ENCODE assay signal across 8 cellular contexts in genomic region chr12:990308-990648, GRCh38. TPM values are rescaled to one million over a fixed set of nuclear protein-coding genes. Genes with fewer than 3 reads are reported as not detected.
DNase-seq lines count a peak whose midpoint lies in the region; ATAC-seq and TF ChIP-seq lines count a peak whose summit lies in the region.

No MANE protein-coding gene starts in this region.

- H4K8ac ChIP-seq in mesenchymal stem cell (ENCODE audit: low read length), result peak overlapping the region; percentile 99

- ATAC-seq in GM21447 (IDR thresholded peaks at IDR 0.05; ENCODE audit: unreplicated experiment), result peak; percentile 8
- ATAC-seq in HG02623 (IDR thresholded peaks at IDR 0.05; ENCODE audit: unreplicated experiment), result no peak

- H3K18ac ChIP-seq in mesenchymal stem cell (ENCODE audit: low read depth in 1 of 2, low read length in 2 of 2), result peak overlapping the region; percentile 100

- H2AFZ ChIP-seq in mesenchymal stem cell (ENCODE audit: low read depth, low read length), result peak overlapping the region; percentile 72

- H4K91ac ChIP-seq in mesenchymal stem cell (ENCODE audit: low read length), result peak overlapping the region; percentile 99

- DNase-seq in NB4 (ENCODE audit: low read depth) (peak; percentile 71), dermis blood vessel endothelial cell (peak; percentile 71), mesenchymal stem cell (peak; percentile 82)
- DNase-seq in activated CD4-positive, CD25-positive, alpha-beta regulatory T cell (lab: John Stamatoyannopoulos, UW), result peak in 3 of 4 experiments; percentile 13 to 36 (median 23)
- DNase-seq in stimulated activated CD8-positive, alpha-beta memory T cell treated with anti-CD3 and anti-CD28 coated beads, Interleukin-2, amount 100 ng/mL, for 48 hours (ENCODE audit: low read depth in 2 of 2), result peak; percentile 25 to 39

- no peak overlapping the region for H2AK5ac ChIP-seq in mesenchymal stem cell (ENCODE audit: low read length, severe bottlenecking)

- H3K27ac ChIP-seq in BLaER1, result peak overlapping the region; percentile 99
- peak overlapping the region; percentile 95 for H3K27ac ChIP-seq in mesenchymal stem cell (ENCODE audit: low read length, poor library complexity, severe bottlenecking)

- peak overlapping the region in 1 of 2 experiments; percentile 98 for H3K23ac ChIP-seq in mesenchymal stem cell (ENCODE audit: low read length in 2 of 2)

- peak overlapping the region in 1 of 2 experiments; percentile 96 for H3K14ac ChIP-seq in mesenchymal stem cell (ENCODE audit: low read length in 2 of 2)

- peak overlapping the region; percentile 92 for H2BK15ac ChIP-seq in mesenchymal stem cell (ENCODE audit: low read depth, poor library complexity, severe bottlenecking)

- no peak for TF ChIP-seq CTCF in NB4 (IDR thresholded peaks at IDR 0.05; ENCODE audit: low read depth, low read length)

- H3K4me1 ChIP-seq in BLaER1 (peaks cover 32% of the 10 kb centered on the region), mesenchymal stem cell (ENCODE audit: control insufficient read depth, insufficient read depth, low read depth, low read length) (peaks cover 3% of the 10 kb centered on the region)

- no peaks in the 10 kb centered on the region for H3K27me3 ChIP-seq in BLaER1
- H3K27me3 ChIP-seq in mesenchymal stem cell (ENCODE audit: control insufficient read depth in 1 of 2, insufficient read depth in 1 of 2, low read length in 2 of 2), result no peaks in the 10 kb centered on the region

- H3K9ac ChIP-seq in BLaER1 (peak overlapping the region; percentile 96), mesenchymal stem cell (ENCODE audit: low read length) (peak overlapping the region; percentile 99)

- H2BK12ac ChIP-seq in mesenchymal stem cell (ENCODE audit: low read length in 2 of 2), result peak overlapping the region; percentile 29 to 69

- 0% methylated on average over 27 of the region's 27 CpGs for WGBS in mesenchymal stem cell

- H3K9me3 ChIP-seq in BLaER1 (no peaks in the 10 kb centered on the region), mesenchymal stem cell (ENCODE audit: control insufficient read depth, low read length) (no peaks in the 10 kb centered on the region)

- H2BK5ac ChIP-seq in mesenchymal stem cell (ENCODE audit: low read depth, low read length, poor library complexity, severe bottlenecking), result peak overlapping the region; percentile 87

- no peak for TF ChIP-seq POLR2A in NB4 (IDR thresholded peaks at IDR 0.05; ENCODE audit: extremely low read depth, insufficient read length)

- peak overlapping the region; percentile 85 to 97 for H3K4ac ChIP-seq in mesenchymal stem cell (ENCODE audit: low read depth in 1 of 2, low read length in 2 of 2)

- H3K36me3 ChIP-seq in BLaER1 (no peaks in the 10 kb centered on the region; the same call in 1 of the 2 replicates), mesenchymal stem cell (ENCODE audit: control insufficient read depth in 1 of 2, insufficient read depth in 2 of 2, low read depth in 1 of 2, low read length in 2 of 2) (peaks cover 0 to 2% of the 10 kb centered on the region in 2 experiments)

- peaks cover 25% of the 10 kb centered on the region; the same call in 1 of the 2 replicates for H4K20me1 ChIP-seq in BLaER1

- peak overlapping the region; percentile 78 for H3K4me2 ChIP-seq in BLaER1
- H3K4me2 ChIP-seq in mesenchymal stem cell (ENCODE audit: low read length, poor library complexity, severe bottlenecking), result peak overlapping the region; percentile 95

- peak overlapping the region; percentile 95 for H2BK120ac ChIP-seq in mesenchymal stem cell (ENCODE audit: low read depth, low read length)

- H3K4me3 ChIP-seq in BLaER1, result peak overlapping the region; percentile 90
- peak overlapping the region; percentile 71 for H3K4me3 ChIP-seq in NB4 (ENCODE audit: low read depth, low read length)
- peak overlapping the region; percentile 86 to 93 for H3K4me3 ChIP-seq in mesenchymal stem cell (ENCODE audit: insufficient read depth in 1 of 2, low read depth in 1 of 2, low read length in 2 of 2)

- H3K79me1 ChIP-seq in mesenchymal stem cell (replicated peaks; ENCODE audit: low read length, poor library complexity, severe bottlenecking), result peaks cover 16% of the 10 kb centered on the region

RNA-seq across cellular contexts. Expression of gene ERC1, which starts 0.7 kb away (rescaled TPM):
- total RNA-seq in dermis blood vessel endothelial cell, result 47.1 and 51.5 TPM in 2 replicates
- polyA plus RNA-seq in mesenchymal stem cell (2013, experiment 1 of 2), result 19.8 TPM
- 17.9 TPM for polyA plus RNA-seq in mesenchymal stem cell (2013, experiment 2 of 2)

RNA-seq across cellular contexts. Expression of gene RAD52, which starts 40.8 kb away (rescaled TPM):
- total RNA-seq in dermis blood vessel endothelial cell, result 14.6 and 18.0 TPM in 2 replicates
- polyA plus RNA-seq in mesenchymal stem cell (2013, experiment 1 of 2), result 4.0 TPM
- 4.5 TPM for polyA plus RNA-seq in mesenchymal stem cell (2013, experiment 2 of 2)

Comparison
In these comparisons a context has a peak if more than half of its experiments do, and no peak if none do; other contexts are left out.
1. DNase-seq: peak in every context shown above with its lines; median percentile 82 in mesenchymal stem cell; 71 in NB4; 71 in dermis blood vessel endothelial cell; 32 in stimulated activated CD8-positive, alpha-beta memory T cell treated with anti-CD3 and anti-CD28 coated beads, Interleukin-2, amount 100 ng/mL, for 48 hours; 23 in activated CD4-positive, CD25-positive, alpha-beta regulatory T cell.